ENCODE assay signal across 20 cellular contexts in genomic region chr19:23526302-23526701, GRCh38.
"Had no signal": no experiment of that assay in that cellular context is flagged by ENCODE, and none has a peak within 500 bp of the region (broad histone marks: within the 10 kb centered on the region; RNA-seq: fewer than 3 reads in every experiment).

No MANE protein-coding gene starts in this region.

- H3K27ac ChIP-seq: coronary artery, heart right ventricle, left lung, neural progenitor cell, sigmoid colon, uterus, WERI-Rb-1 had no signal

- H3K4me1 ChIP-seq: heart right ventricle, left lung, neural progenitor cell, sigmoid colon, uterus had no signal

- H3K27me3 ChIP-seq: heart right ventricle, left lung, neural progenitor cell, sigmoid colon, transverse colon, uterus had no signal

- ATAC-seq: activated CD8-positive, alpha-beta T cell treated with anti-CD3 and anti-CD28 coated beads for 36 hours; activated naive CD4-positive, alpha-beta T cell treated with anti-CD3 and anti-CD28 coated beads, Interleukin-2, amount 50 U/mL, for 72 hours; activated T-helper 17 cell treated with anti-CD3 and anti-CD28 coated beads, Interleukin-2, amount 50 U/mL, for 72 hours; heart right ventricle; left lung; naive thymus-derived CD4-positive, alpha-beta T cell; stimulated activated memory B cell treated with anti-CD40 and anti-IgM and Interleukin-4, amounts not matched to agents 10 μg/mL and 1 μg/mL and 100 μg/mL, for 72 hours had no signal

- DNase-seq: activated CD4-positive, alpha-beta T cell treated with anti-CD3 and anti-CD28 coated beads, Interleukin-2, amount 10 ng/mL, durations not matched to agents 7 days and 5 days; activated CD4-positive, CD25-positive, alpha-beta regulatory T cell treated with anti-CD3 and anti-CD28 coated beads, Interleukin-2, amount 50 U/mL, for 72 hours; activated CD8-positive, alpha-beta T cell treated with anti-CD3 and anti-CD28 coated beads for 36 hours; activated T-cell treated with anti-CD3 and anti-CD28 coated beads, Interleukin-2, amount 50 U/mL, for 1 hour; aorta; endodermal cell; heart right ventricle; left lung; naive thymus-derived CD4-positive, alpha-beta T cell; sigmoid colon; stimulated activated CD4-positive, alpha-beta T cell treated with anti-CD3 and anti-CD28 coated beads, Interleukin-15, amount 100 ng/mL, for 24 hours; T-helper 2 cell; transverse colon; uterus; WERI-Rb-1 had no signal
